Comparison of ENCODE assay signal across 1 cellular context in the genomic region with DNA sequence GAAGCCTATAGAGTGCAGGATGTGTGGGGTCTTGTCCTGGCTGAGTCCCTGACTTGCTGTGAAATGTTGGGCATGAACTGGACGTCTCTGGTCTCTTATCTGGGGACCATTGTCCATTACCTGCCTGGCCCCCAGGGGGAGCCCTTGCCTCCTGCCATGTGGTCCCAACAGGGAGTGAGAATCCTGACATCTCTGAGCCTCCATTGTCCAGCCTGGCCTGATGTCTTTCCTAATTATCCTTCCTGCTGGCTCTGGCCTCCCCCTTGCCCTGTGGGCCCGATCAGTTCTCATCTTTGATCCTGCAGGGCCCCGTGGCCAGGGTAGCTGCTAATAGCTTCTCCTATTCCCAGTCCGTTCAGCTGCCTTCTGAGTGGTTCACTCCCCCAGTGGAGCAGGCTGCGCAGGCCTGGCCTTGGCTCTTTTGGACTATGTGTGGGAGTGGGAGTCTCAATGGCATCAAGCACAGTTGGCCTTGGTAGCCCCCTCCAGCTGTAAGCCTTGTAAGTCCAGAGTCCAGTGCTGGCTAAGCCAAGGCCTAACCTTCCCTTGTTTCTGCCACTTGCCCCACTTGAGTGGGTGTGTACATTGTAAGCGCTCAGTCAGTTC.
TF ChIP-seq lines count a peak whose summit lies in the region.

No MANE protein-coding gene starts in this region.

TF ChIP-seq in HepG2, 621 proteins besides CTCF, POLR2A, EP300 and RAD21 (continued from another document and continues in another):
- TF ChIP-seq, protein P1, sequence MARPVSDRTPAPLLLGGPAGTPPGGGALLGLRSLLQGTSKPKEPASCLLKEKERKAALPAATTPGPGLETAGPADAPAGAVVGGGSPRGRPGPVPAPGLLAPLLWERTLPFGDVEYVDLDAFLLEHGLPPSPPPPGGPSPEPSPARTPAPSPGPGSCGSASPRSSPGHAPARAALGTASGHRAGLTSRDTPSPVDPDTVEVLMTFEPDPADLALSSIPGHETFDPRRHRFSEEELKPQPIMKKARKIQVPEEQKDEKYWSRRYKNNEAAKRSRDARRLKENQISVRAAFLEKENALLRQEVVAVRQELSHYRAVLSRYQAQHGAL (CRISPR knock-in tag; IDR thresholded peaks at IDR 0.05; ENCODE audit: not compliant biosample characterization) = no peak
- 0 out of 2 replicates have a peak, but pooled peaks have one; percentile 57 for TF ChIP-seq ZMYM2 (CRISPR knock-in tag; IDR thresholded peaks at IDR 0.05)
- TF ChIP-seq, protein P2, sequence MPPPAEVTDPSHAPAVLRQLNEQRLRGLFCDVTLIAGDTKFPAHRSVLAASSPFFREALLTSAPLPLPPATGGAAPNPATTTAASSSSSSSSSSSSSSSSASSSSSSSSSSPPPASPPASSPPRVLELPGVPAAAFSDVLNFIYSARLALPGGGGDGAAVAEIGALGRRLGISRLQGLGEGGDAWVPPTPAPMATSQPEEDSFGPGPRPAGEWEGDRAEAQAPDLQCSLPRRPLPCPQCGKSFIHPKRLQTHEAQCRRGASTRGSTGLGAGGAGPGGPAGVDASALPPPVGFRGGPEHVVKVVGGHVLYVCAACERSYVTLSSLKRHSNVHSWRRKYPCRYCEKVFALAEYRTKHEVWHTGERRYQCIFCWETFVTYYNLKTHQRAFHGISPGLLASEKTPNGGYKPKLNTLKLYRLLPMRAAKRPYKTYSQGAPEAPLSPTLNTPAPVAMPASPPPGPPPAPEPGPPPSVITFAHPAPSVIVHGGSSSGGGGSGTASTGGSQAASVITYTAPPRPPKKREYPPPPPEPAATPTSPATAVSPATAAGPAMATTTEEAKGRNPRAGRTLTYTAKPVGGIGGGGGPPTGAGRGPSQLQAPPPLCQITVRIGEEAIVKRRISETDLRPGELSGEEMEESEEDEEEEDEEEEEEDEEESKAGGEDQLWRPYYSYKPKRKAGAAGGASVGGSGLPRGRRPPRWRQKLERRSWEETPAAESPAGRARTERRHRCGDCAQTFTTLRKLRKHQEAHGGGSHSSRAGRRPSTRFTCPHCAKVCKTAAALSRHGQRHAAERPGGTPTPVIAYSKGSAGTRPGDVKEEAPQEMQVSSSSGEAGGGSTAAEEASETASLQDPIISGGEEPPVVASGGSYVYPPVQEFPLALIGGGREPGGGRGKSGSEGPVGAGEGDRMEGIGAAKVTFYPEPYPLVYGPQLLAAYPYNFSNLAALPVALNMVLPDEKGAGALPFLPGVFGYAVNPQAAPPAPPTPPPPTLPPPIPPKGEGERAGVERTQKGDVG (CRISPR knock-in tag; IDR thresholded peaks at IDR 0.05; ENCODE audit: borderline replicate concordance) = 0 out of 2 replicates have a peak, but pooled peaks have one; percentile 45
- peak; percentile 61; the same call in 1 of the 2 replicates for TF ChIP-seq ZBTB38 (CRISPR knock-in tag; IDR thresholded peaks at IDR 0.05)
- TF ChIP-seq, protein P3, sequence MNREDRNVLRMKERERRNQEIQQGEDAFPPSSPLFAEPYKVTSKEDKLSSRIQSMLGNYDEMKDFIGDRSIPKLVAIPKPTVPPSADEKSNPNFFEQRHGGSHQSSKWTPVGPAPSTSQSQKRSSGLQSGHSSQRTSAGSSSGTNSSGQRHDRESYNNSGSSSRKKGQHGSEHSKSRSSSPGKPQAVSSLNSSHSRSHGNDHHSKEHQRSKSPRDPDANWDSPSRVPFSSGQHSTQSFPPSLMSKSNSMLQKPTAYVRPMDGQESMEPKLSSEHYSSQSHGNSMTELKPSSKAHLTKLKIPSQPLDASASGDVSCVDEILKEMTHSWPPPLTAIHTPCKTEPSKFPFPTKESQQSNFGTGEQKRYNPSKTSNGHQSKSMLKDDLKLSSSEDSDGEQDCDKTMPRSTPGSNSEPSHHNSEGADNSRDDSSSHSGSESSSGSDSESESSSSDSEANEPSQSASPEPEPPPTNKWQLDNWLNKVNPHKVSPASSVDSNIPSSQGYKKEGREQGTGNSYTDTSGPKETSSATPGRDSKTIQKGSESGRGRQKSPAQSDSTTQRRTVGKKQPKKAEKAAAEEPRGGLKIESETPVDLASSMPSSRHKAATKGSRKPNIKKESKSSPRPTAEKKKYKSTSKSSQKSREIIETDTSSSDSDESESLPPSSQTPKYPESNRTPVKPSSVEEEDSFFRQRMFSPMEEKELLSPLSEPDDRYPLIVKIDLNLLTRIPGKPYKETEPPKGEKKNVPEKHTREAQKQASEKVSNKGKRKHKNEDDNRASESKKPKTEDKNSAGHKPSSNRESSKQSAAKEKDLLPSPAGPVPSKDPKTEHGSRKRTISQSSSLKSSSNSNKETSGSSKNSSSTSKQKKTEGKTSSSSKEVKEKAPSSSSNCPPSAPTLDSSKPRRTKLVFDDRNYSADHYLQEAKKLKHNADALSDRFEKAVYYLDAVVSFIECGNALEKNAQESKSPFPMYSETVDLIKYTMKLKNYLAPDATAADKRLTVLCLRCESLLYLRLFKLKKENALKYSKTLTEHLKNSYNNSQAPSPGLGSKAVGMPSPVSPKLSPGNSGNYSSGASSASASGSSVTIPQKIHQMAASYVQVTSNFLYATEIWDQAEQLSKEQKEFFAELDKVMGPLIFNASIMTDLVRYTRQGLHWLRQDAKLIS (CRISPR knock-in tag; IDR thresholded peaks at IDR 0.05) = no peak
- TF ChIP-seq CC2D1A (CRISPR knock-in tag; IDR thresholded peaks at IDR 0.05) = 0 out of 2 replicates have a peak, but pooled peaks have one; percentile 59
- TF ChIP-seq ZNF34 (CRISPR knock-in tag; IDR thresholded peaks at IDR 0.05; ENCODE audit: borderline replicate concordance) = no peak
- no peak for TF ChIP-seq DMAP1 (CRISPR knock-in tag; IDR thresholded peaks at IDR 0.05)
- TF ChIP-seq ZFY (CRISPR knock-in tag; IDR thresholded peaks at IDR 0.05) = peak; percentile 43; the same call in 1 of the 2 replicates
- TF ChIP-seq ZFAT (CRISPR knock-in tag; conservative IDR thresholded peaks at IDR 0.05) = no peak
- no peak for TF ChIP-seq RELA (CRISPR knock-in tag; IDR thresholded peaks at IDR 0.05)
- no peak for TF ChIP-seq ZNF883 (CRISPR knock-in tag; IDR thresholded peaks at IDR 0.05; ENCODE audit: not compliant biosample characterization)
- TF ChIP-seq, protein P4, sequence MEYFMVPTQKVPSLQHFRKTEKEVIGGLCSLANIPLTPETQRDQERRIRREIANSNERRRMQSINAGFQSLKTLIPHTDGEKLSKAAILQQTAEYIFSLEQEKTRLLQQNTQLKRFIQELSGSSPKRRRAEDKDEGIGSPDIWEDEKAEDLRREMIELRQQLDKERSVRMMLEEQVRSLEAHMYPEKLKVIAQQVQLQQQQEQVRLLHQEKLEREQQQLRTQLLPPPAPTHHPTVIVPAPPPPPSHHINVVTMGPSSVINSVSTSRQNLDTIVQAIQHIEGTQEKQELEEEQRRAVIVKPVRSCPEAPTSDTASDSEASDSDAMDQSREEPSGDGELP (IDR thresholded peaks at IDR 0.05; ENCODE audit: borderline replicate concordance, low read depth) = peak; percentile 15; the same call in 1 of the 2 replicates
- no peak for TF ChIP-seq ZNF709 (CRISPR knock-in tag; IDR thresholded peaks at IDR 0.05)
- no peak for TF ChIP-seq NONO (IDR thresholded peaks at IDR 0.05)
- no peak for TF ChIP-seq NONO (CRISPR knock-in tag; conservative IDR thresholded peaks at IDR 0.05)
- TF ChIP-seq, protein P5, sequence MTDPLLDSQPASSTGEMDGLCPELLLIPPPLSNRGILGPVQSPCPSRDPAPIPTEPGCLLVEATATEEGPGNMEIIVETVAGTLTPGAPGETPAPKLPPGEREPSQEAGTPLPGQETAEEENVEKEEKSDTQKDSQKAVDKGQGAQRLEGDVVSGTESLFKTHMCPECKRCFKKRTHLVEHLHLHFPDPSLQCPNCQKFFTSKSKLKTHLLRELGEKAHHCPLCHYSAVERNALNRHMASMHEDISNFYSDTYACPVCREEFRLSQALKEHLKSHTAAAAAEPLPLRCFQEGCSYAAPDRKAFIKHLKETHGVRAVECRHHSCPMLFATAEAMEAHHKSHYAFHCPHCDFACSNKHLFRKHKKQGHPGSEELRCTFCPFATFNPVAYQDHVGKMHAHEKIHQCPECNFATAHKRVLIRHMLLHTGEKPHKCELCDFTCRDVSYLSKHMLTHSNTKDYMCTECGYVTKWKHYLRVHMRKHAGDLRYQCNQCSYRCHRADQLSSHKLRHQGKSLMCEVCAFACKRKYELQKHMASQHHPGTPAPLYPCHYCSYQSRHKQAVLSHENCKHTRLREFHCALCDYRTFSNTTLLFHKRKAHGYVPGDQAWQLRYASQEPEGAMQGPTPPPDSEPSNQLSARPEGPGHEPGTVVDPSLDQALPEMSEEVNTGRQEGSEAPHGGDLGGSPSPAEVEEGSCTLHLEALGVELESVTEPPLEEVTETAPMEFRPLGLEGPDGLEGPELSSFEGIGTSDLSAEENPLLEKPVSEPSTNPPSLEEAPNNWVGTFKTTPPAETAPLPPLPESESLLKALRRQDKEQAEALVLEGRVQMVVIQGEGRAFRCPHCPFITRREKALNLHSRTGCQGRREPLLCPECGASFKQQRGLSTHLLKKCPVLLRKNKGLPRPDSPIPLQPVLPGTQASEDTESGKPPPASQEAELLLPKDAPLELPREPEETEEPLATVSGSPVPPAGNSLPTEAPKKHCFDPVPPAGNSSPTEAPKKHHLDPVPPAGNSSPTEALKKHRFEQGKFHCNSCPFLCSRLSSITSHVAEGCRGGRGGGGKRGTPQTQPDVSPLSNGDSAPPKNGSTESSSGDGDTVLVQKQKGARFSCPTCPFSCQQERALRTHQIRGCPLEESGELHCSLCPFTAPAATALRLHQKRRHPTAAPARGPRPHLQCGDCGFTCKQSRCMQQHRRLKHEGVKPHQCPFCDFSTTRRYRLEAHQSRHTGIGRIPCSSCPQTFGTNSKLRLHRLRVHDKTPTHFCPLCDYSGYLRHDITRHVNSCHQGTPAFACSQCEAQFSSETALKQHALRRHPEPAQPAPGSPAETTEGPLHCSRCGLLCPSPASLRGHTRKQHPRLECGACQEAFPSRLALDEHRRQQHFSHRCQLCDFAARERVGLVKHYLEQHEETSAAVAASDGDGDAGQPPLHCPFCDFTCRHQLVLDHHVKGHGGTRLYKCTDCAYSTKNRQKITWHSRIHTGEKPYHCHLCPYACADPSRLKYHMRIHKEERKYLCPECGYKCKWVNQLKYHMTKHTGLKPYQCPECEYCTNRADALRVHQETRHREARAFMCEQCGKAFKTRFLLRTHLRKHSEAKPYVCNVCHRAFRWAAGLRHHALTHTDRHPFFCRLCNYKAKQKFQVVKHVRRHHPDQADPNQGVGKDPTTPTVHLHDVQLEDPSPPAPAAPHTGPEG (CRISPR knock-in tag; IDR thresholded peaks at IDR 0.05) = no peak
- TF ChIP-seq RBFOX2 (IDR thresholded peaks at IDR 0.05; ENCODE audit: low read depth, low read length) = no peak
- TF ChIP-seq, protein P6, sequence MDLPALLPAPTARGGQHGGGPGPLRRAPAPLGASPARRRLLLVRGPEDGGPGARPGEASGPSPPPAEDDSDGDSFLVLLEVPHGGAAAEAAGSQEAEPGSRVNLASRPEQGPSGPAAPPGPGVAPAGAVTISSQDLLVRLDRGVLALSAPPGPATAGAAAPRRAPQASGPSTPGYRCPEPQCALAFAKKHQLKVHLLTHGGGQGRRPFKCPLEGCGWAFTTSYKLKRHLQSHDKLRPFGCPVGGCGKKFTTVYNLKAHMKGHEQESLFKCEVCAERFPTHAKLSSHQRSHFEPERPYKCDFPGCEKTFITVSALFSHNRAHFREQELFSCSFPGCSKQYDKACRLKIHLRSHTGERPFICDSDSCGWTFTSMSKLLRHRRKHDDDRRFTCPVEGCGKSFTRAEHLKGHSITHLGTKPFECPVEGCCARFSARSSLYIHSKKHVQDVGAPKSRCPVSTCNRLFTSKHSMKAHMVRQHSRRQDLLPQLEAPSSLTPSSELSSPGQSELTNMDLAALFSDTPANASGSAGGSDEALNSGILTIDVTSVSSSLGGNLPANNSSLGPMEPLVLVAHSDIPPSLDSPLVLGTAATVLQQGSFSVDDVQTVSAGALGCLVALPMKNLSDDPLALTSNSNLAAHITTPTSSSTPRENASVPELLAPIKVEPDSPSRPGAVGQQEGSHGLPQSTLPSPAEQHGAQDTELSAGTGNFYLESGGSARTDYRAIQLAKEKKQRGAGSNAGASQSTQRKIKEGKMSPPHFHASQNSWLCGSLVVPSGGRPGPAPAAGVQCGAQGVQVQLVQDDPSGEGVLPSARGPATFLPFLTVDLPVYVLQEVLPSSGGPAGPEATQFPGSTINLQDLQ (CRISPR knock-in tag; IDR thresholded peaks at IDR 0.05) = 0 out of 2 replicates have a peak, but pooled peaks have one; percentile 35
- TF ChIP-seq SMARCE1 (IDR thresholded peaks at IDR 0.05; ENCODE audit: borderline replicate concordance) = no peak
- TF ChIP-seq, protein P7, sequence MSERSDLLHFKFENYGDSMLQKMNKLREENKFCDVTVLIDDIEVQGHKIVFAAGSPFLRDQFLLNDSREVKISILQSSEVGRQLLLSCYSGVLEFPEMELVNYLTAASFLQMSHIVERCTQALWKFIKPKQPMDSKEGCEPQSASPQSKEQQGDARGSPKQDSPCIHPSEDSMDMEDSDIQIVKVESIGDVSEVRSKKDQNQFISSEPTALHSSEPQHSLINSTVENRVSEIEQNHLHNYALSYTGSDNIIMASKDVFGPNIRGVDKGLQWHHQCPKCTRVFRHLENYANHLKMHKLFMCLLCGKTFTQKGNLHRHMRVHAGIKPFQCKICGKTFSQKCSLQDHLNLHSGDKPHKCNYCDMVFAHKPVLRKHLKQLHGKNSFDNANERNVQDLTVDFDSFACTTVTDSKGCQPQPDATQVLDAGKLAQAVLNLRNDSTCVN (CRISPR knock-in tag; IDR thresholded peaks at IDR 0.05; ENCODE audit: borderline replicate concordance) = no peak
- no peak for TF ChIP-seq CENPT (CRISPR knock-in tag; IDR thresholded peaks at IDR 0.05; ENCODE audit: low read depth)
- no peak for TF ChIP-seq IRX3 (CRISPR knock-in tag; IDR thresholded peaks at IDR 0.05; ENCODE audit: borderline replicate concordance, low read depth)
- no peak for TF ChIP-seq ZNF562 (CRISPR knock-in tag; IDR thresholded peaks at IDR 0.05; ENCODE audit: borderline replicate concordance)
- TF ChIP-seq, protein P8, sequence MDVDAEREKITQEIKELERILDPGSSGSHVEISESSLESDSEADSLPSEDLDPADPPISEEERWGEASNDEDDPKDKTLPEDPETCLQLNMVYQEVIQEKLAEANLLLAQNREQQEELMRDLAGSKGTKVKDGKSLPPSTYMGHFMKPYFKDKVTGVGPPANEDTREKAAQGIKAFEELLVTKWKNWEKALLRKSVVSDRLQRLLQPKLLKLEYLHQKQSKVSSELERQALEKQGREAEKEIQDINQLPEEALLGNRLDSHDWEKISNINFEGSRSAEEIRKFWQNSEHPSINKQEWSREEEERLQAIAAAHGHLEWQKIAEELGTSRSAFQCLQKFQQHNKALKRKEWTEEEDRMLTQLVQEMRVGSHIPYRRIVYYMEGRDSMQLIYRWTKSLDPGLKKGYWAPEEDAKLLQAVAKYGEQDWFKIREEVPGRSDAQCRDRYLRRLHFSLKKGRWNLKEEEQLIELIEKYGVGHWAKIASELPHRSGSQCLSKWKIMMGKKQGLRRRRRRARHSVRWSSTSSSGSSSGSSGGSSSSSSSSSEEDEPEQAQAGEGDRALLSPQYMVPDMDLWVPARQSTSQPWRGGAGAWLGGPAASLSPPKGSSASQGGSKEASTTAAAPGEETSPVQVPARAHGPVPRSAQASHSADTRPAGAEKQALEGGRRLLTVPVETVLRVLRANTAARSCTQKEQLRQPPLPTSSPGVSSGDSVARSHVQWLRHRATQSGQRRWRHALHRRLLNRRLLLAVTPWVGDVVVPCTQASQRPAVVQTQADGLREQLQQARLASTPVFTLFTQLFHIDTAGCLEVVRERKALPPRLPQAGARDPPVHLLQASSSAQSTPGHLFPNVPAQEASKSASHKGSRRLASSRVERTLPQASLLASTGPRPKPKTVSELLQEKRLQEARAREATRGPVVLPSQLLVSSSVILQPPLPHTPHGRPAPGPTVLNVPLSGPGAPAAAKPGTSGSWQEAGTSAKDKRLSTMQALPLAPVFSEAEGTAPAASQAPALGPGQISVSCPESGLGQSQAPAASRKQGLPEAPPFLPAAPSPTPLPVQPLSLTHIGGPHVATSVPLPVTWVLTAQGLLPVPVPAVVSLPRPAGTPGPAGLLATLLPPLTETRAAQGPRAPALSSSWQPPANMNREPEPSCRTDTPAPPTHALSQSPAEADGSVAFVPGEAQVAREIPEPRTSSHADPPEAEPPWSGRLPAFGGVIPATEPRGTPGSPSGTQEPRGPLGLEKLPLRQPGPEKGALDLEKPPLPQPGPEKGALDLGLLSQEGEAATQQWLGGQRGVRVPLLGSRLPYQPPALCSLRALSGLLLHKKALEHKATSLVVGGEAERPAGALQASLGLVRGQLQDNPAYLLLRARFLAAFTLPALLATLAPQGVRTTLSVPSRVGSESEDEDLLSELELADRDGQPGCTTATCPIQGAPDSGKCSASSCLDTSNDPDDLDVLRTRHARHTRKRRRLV (CRISPR knock-in tag; IDR thresholded peaks at IDR 0.05) = no peak
- no peak for TF ChIP-seq RFX5 (IDR thresholded peaks at IDR 0.05; ENCODE audit: low read depth, low read length)
